In the genomic region with DNA sequence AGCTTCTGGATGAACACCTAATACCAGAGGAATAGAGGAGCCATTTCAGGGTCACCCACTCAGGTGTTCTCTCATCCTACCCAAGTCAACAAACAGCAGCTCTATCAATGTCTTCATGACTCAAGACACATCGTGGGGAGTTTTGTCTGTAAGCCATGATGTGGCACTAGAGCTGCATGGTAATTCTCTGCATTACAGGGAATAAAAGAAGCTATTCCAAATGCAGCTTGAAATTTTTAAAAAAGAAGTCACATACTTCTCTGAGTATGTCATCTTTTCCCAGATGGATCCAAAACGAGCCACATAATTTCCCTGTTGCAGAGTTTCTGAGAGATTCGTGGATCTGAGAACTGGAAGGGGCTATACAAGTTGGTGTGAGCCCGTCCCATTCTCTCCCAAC, we compare ENCODE assay signal across 22 cellular contexts. TPM values are rescaled to one million over a fixed set of nuclear protein-coding genes. Genes with fewer than 3 reads are reported as not detected.
DNase-seq lines count a peak whose midpoint lies in the region; ATAC-seq and TF ChIP-seq lines count a peak whose summit lies in the region.
"Had no signal": no experiment of that assay in that cellular context is flagged by ENCODE, and none has a peak within 500 bp of the region (broad histone marks: within the 10 kb centered on the region; RNA-seq: fewer than 3 reads in every experiment).

No MANE protein-coding gene starts in this region.

- H4K91ac ChIP-seq in mesenchymal stem cell (ENCODE audit: low read length): no peak overlapping the region

- H4K8ac ChIP-seq in mesenchymal stem cell (ENCODE audit: low read length): no peak overlapping the region

- no peak overlapping the region for H2BK15ac ChIP-seq in mesenchymal stem cell (ENCODE audit: low read depth, poor library complexity, severe bottlenecking)

- H2BK12ac ChIP-seq in mesenchymal stem cell (ENCODE audit: low read length in 2 of 2): no peak overlapping the region

- H2AFZ ChIP-seq in mesenchymal stem cell (ENCODE audit: low read depth, low read length): no peak overlapping the region

- no peak overlapping the region for H2BK120ac ChIP-seq in mesenchymal stem cell (ENCODE audit: low read depth, low read length)

- H3K27ac ChIP-seq in mesenchymal stem cell (ENCODE audit: low read length, poor library complexity, severe bottlenecking): no peak overlapping the region
- no peak overlapping the region for H3K27ac ChIP-seq in uterus
- H3K27ac ChIP-seq in SJCRH30: no peak overlapping the region
- H3K27ac ChIP-seq: KMS-11, transverse colon had no signal

- H2AK5ac ChIP-seq in mesenchymal stem cell (ENCODE audit: low read length, severe bottlenecking): peak overlapping the region; percentile 56

- intact Hi-C loops in uterus (cut with DNase I; ENCODE audit: low total_unique reads): no loop called here

- no peak overlapping the region for H3K18ac ChIP-seq in mesenchymal stem cell (ENCODE audit: low read depth in 1 of 2, low read length in 2 of 2)

- WGBS in mesenchymal stem cell: 93% methylated on average over 2 of the region's 4 CpGs

- DNase-seq in AG10803 (ENCODE audit: low read depth) (peak; percentile 77), LHCN-M2 (ENCODE audit: low read depth) (peak; percentile 52), chondrocyte (ENCODE audit: low spot score) (no peak), mesenchymal stem cell (peak; percentile 14), uterus (no peak), SJCRH30 (no peak)
- DNase-seq: activated CD4-positive, alpha-beta T cell treated with anti-CD3 and anti-CD28 coated beads for 48 hours; activated naive CD8-positive, alpha-beta T cell treated with anti-CD3 and anti-CD28 coated beads, Interleukin-2, amount 10 ng/mL, durations not matched to agents 7 days and 5 days; activated T-cell treated with anti-CD3 and anti-CD28 coated beads, Interleukin-2, amount 50 U/mL, for 24 hours; CD8-positive, alpha-beta memory T cell; left colon; natural killer cell; NCI-H1436 treated with DMSO at 0.1 percent for 48 hours; NCI-H510A treated with DMSO at 0.1 percent for 48 hours; RPMI8226; stimulated activated CD4-positive, alpha-beta T cell treated with anti-CD3 and anti-CD28 coated beads, Interleukin-2, amount 100 ng/mL, for 24 hours; stimulated activated CD8-positive, alpha-beta memory T cell treated with anti-CD3 and anti-CD28 coated beads, Interleukin-4, amount 100 ng/mL, for 48 hours; T-helper 17 cell; transverse colon had no signal

- H3K9me3 Mint-ChIP-seq in chondrocyte (ENCODE audit: low read depth): no peaks in the 10 kb centered on the region
- H3K9me3 Mint-ChIP-seq: activated naive CD8-positive, alpha-beta T cell treated with anti-CD3 and anti-CD28 coated beads, Interleukin-2, amount 10 ng/mL, durations not matched to agents 7 days and 5 days; activated T-cell treated with anti-CD3 and anti-CD28 coated beads, Interleukin-2, amount 50 U/mL, for 24 hours; natural killer cell had no signal

- H3K36me3 ChIP-seq in mesenchymal stem cell (ENCODE audit: control insufficient read depth in 1 of 2, insufficient read depth in 2 of 2, low read depth in 1 of 2, low read length in 2 of 2): no peaks in the 10 kb centered on the region
- no peaks in the 10 kb centered on the region for H3K36me3 ChIP-seq in uterus
- no peaks in the 10 kb centered on the region for H3K36me3 ChIP-seq in SJCRH30
- H3K36me3 ChIP-seq: transverse colon had no signal

- TF ChIP-seq POLR2A in uterus (IDR thresholded peaks at IDR 0.05): no peak

- no peaks in the 10 kb centered on the region for H3K79me1 ChIP-seq in mesenchymal stem cell (replicated peaks; ENCODE audit: low read length, poor library complexity, severe bottlenecking)

- peaks cover 15% of the 10 kb centered on the region for H3K4me1 Mint-ChIP-seq in chondrocyte (ENCODE audit: low read depth)
- H3K4me1 Mint-ChIP-seq: activated naive CD8-positive, alpha-beta T cell treated with anti-CD3 and anti-CD28 coated beads, Interleukin-2, amount 10 ng/mL, durations not matched to agents 7 days and 5 days; CD8-positive, alpha-beta memory T cell; natural killer cell had no signal

- H3K4me3 ChIP-seq in AG10803 (ENCODE audit: low read length): no peak overlapping the region
- H3K4me3 ChIP-seq in mesenchymal stem cell (ENCODE audit: insufficient read depth in 1 of 2, low read depth in 1 of 2, low read length in 2 of 2): no peak overlapping the region
- no peak overlapping the region for H3K4me3 ChIP-seq in uterus
- no peak overlapping the region for H3K4me3 ChIP-seq in SJCRH30
- H3K4me3 ChIP-seq: transverse colon had no signal

- H2BK5ac ChIP-seq in mesenchymal stem cell (ENCODE audit: low read depth, low read length, poor library complexity, severe bottlenecking): no peak overlapping the region

- peak overlapping the region; percentile 29 for H3K4me2 ChIP-seq in mesenchymal stem cell (ENCODE audit: low read length, poor library complexity, severe bottlenecking)
- H3K4me2 ChIP-seq: KMS-11 had no signal

- no peak overlapping the region for H3K4ac ChIP-seq in mesenchymal stem cell (ENCODE audit: low read depth in 1 of 2, low read length in 2 of 2)

- TF ChIP-seq CTCF in AG10803 (conservative IDR thresholded peaks at IDR 0.05; ENCODE audit: low read length) (peak; percentile 58), chondrocyte (IDR thresholded peaks at IDR 0.05) (peak; percentile 77), uterus (IDR thresholded peaks at IDR 0.05) (peak in 1 of 4 experiments; percentile 15)

- no peak overlapping the region for H3K4me3 Mint-ChIP-seq in chondrocyte (ENCODE audit: unreplicated experiment)
- H3K4me3 Mint-ChIP-seq: activated naive CD8-positive, alpha-beta T cell treated with anti-CD3 and anti-CD28 coated beads, Interleukin-2, amount 10 ng/mL, durations not matched to agents 7 days and 5 days; activated T-cell treated with anti-CD3 and anti-CD28 coated beads, Interleukin-2, amount 50 U/mL, for 24 hours; CD8-positive, alpha-beta memory T cell; natural killer cell; T-helper 17 cell had no signal

- H3K27me3 Mint-ChIP-seq in chondrocyte (ENCODE audit: low read depth): no peaks in the 10 kb centered on the region

- H3K23ac ChIP-seq in mesenchymal stem cell (ENCODE audit: low read length in 2 of 2): no peak overlapping the region

- no peak overlapping the region for H3K9ac ChIP-seq in mesenchymal stem cell (ENCODE audit: low read length)
- H3K9ac ChIP-seq: KMS-11 had no signal

- H3K14ac ChIP-seq in mesenchymal stem cell (ENCODE audit: low read length in 2 of 2): no peak overlapping the region

- H3K27me3 ChIP-seq in mesenchymal stem cell (ENCODE audit: control insufficient read depth in 1 of 2, insufficient read depth in 1 of 2, low read length in 2 of 2) (no peaks in the 10 kb centered on the region), uterus (no peaks in the 10 kb centered on the region), SJCRH30 (no peaks in the 10 kb centered on the region)
- H3K27me3 ChIP-seq: transverse colon had no signal

- ATAC-seq in HG02884 (IDR thresholded peaks at IDR 0.05; ENCODE audit: unreplicated experiment) (no peak), HG02852 (IDR thresholded peaks at IDR 0.05; ENCODE audit: unreplicated experiment) (no peak)
- ATAC-seq: left colon, natural killer cell, T-helper 17 cell had no signal

- H3K9me3 ChIP-seq in mesenchymal stem cell (ENCODE audit: control insufficient read depth, low read length) (no peaks in the 10 kb centered on the region), uterus (no peaks in the 10 kb centered on the region), SJCRH30 (replicated peaks) (no peaks in the 10 kb centered on the region)
- H3K9me3 ChIP-seq: transverse colon had no signal

- no peak overlapping the region for H3K27ac Mint-ChIP-seq in chondrocyte (ENCODE audit: unreplicated experiment)
- H3K27ac Mint-ChIP-seq: activated naive CD8-positive, alpha-beta T cell treated with anti-CD3 and anti-CD28 coated beads, Interleukin-2, amount 10 ng/mL, durations not matched to agents 7 days and 5 days; activated T-cell treated with anti-CD3 and anti-CD28 coated beads, Interleukin-2, amount 50 U/mL, for 24 hours; CD8-positive, alpha-beta memory T cell; natural killer cell; T-helper 17 cell had no signal

- peaks cover 5% of the 10 kb centered on the region for H3K4me1 ChIP-seq in mesenchymal stem cell (ENCODE audit: control insufficient read depth, insufficient read depth, low read depth, low read length)
- no peaks in the 10 kb centered on the region for H3K4me1 ChIP-seq in uterus
- no peaks in the 10 kb centered on the region for H3K4me1 ChIP-seq in SJCRH30

- no peaks in the 10 kb centered on the region for H3K36me3 Mint-ChIP-seq in chondrocyte (ENCODE audit: low read depth)
- H3K36me3 Mint-ChIP-seq: activated naive CD8-positive, alpha-beta T cell treated with anti-CD3 and anti-CD28 coated beads, Interleukin-2, amount 10 ng/mL, durations not matched to agents 7 days and 5 days; CD8-positive, alpha-beta memory T cell; natural killer cell had no signal

RNA-seq across cellular contexts. Expression of gene THSD4, which starts 6.1 kb away (rescaled TPM):
- total RNA-seq in LHCN-M2 (2014; rRNA removed): 10.4 and 13.0 TPM in 2 replicates
- 2.8 TPM for polyA plus RNA-seq in LHCN-M2 (2012)
- 3.4 to 3.5 TPM (median 3.4 TPM) in 3 replicates for total RNA-seq in chondrocyte
- polyA plus RNA-seq in mesenchymal stem cell (2013, experiment 1 of 2): 5.7 TPM
- 5.6 TPM for polyA plus RNA-seq in mesenchymal stem cell (2013, experiment 2 of 2)
- 100 to 1,000 TPM in 1 of 4 donors, 10 to 100 TPM in 2, 1 to 10 TPM in 1; 7.1 to 144 (median 35.4) TPM for total RNA-seq in uterus
- 18.1 and 20.7 TPM in 2 replicates for total RNA-seq in SJCRH30 (2014; rRNA removed; shearing (Covaris generic))
- total RNA-seq: activated naive CD8-positive, alpha-beta T cell treated with anti-CD3 and anti-CD28 coated beads, Interleukin-2, amount 10 ng/mL, durations not matched to agents 7 days and 5 days; CD8-positive, alpha-beta memory T cell; natural killer cell; T-helper 17 cell had no signal
- polyA plus RNA-seq: CD8-positive, alpha-beta memory T cell had no signal

Comparison
In these comparisons a context has a peak if more than half of its experiments do, and no peak if none do; other contexts are left out.
1. DNase-seq: peak in AG10803 (single experiment), LHCN-M2 (single experiment) and mesenchymal stem cell (single experiment); none in chondrocyte (single experiment), uterus (0 of 2) and SJCRH30 (0 of 2).